8 cellular contexts compared by ENCODE assay signal in the genomic region with DNA sequence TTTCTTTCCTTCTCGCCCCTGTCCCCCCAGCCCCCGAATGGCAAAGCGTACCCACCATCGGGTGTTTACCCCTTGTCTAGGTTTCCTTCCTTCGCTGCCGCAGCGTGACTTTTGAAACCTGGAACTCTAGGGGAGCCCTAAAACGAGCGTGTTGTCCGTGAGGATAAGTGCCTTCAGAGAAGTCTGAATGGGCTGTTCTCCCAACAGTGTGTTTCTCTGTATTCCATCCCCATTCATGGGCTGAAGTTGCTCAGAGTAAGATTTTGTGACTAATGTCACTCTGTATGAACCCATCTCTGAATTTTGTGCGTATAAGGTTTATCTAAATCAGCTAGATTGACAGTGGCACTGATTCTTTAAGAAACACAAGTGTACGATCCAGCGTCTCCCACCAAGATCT. TPM values are rescaled to one million over a fixed set of nuclear protein-coding genes. Genes with fewer than 3 reads are reported as not detected.
DNase-seq lines count a peak whose midpoint lies in the region; ATAC-seq and TF ChIP-seq lines count a peak whose summit lies in the region.

No MANE protein-coding gene starts in this region.

- POLR2A ChIA-PET in A673 (lab: Charles Lee; ENCODE audit: low non-redundant PET): no interaction called here

- no peak for ATAC-seq in HG02870 (IDR thresholded peaks at IDR 0.05; ENCODE audit: unreplicated experiment)
- ATAC-seq in GM21825 (IDR thresholded peaks at IDR 0.05; ENCODE audit: unreplicated experiment): no peak

- no peaks in the 10 kb centered on the region for H3K4me1 ChIP-seq in A673 (ENCODE audit: insufficient read depth, low read length, poor library complexity, severe bottlenecking)
- H3K4me1 ChIP-seq in muscle layer of duodenum (ENCODE audit: control insufficient read depth in 1 of 2, insufficient read depth in 2 of 2, low read length in 2 of 2): no peaks in the 10 kb centered on the region

- H3K27me3 ChIP-seq in A673 (replicated peaks; ENCODE audit: insufficient read depth, low read depth, low read length, poor library complexity): peaks cover 18% of the 10 kb centered on the region
- H3K27me3 ChIP-seq in muscle layer of duodenum (ENCODE audit: low read depth, low read length): no peaks in the 10 kb centered on the region

- H3K9me3 ChIP-seq in A673 (ENCODE audit: low read depth, low read length, poor library complexity, severe bottlenecking) (peaks cover 13% of the 10 kb centered on the region), muscle layer of duodenum (ENCODE audit: control insufficient read depth in 1 of 2, low read length in 2 of 2) (peaks cover 6% of the 10 kb centered on the region in 2 donors)

- intact Hi-C loops in A673 (cut with micrococcal nuclease; ENCODE audit: unreplicated experiment): no loop called here

- no TSS peak for BruUV-seq in A673 (replicated peaks; lab: Mats Ljungman, UMichigan)

- H3K36me3 ChIP-seq in A673 (ENCODE audit: insufficient read depth, low read length, poor library complexity, severe bottlenecking) (no peaks in the 10 kb centered on the region), muscle layer of duodenum (ENCODE audit: control insufficient read depth in 1 of 2, insufficient read depth in 2 of 2, low read length in 2 of 2) (no peaks in the 10 kb centered on the region)

- CTCF ChIA-PET in A673 (lab: Charles Lee): no interaction called here

- H3K27ac ChIP-seq in A673 (ENCODE audit: low read depth, low read length, poor library complexity, severe bottlenecking): no peak overlapping the region
- H3K27ac ChIP-seq in coronary artery: no peak overlapping the region
- H3K27ac ChIP-seq in muscle layer of duodenum (ENCODE audit: low read length): no peak overlapping the region

- DNase-seq in A673 (ENCODE audit: low spot score) (peak; percentile 3), LNCaP clone FGC (ENCODE audit: low read depth) (no peak), coronary artery (ENCODE audit: low spot score) (no peak), activated gamma-delta T cell (lab: John Stamatoyannopoulos, UW) (no peak)
- DNase-seq in stimulated activated CD4-positive, alpha-beta T cell treated with anti-CD3 and anti-CD28 coated beads, Interleukin-4, amount 100 ng/mL, for 4 hours: no peak

- peak overlapping the region; percentile 51 for H3K4me3 ChIP-seq in A673 (ENCODE audit: low read depth, low read length, poor library complexity, severe bottlenecking)
- H3K4me3 ChIP-seq in LNCaP clone FGC (ENCODE audit: low read depth, low read length): peak overlapping the region; percentile 68
- H3K4me3 ChIP-seq in coronary artery: peak overlapping the region; percentile 96
- H3K4me3 ChIP-seq in muscle layer of duodenum (ENCODE audit: low read depth in 1 of 2, low read length in 2 of 2): peak overlapping the region; percentile 65 to 93

- no peak for TF ChIP-seq CTCF in A673 (conservative IDR thresholded peaks at IDR 0.05; ENCODE audit: low read depth, low read length)
- TF ChIP-seq CTCF in LNCaP clone FGC (IDR thresholded peaks at IDR 0.05; ENCODE audit: control insufficient read depth, extremely low read depth, insufficient read depth): no peak
- TF ChIP-seq CTCF in coronary artery (IDR thresholded peaks at IDR 0.05): no peak

RNA-seq across cellular contexts. Expression of a gene that starts 0.9 kb away (rescaled TPM):
- total RNA-seq in A673 (2021): 1.0 and 1.4 TPM in 2 replicates

RNA-seq across cellular contexts. Expression of a gene that starts 5.9 kb away (rescaled TPM):
- total RNA-seq in A673 (2021): not detected in 2 replicates
